In genomic region chr16:56722200-56722842, GRCh38 we compare ENCODE assay signal across 1 cellular context.
A peak's percentile ranks its signal among the peaks of the same experiment; 100 is the strongest.
TF ChIP-seq lines count a peak whose summit lies in the region.

No MANE protein-coding gene starts in this region.

TF ChIP-seq in K562, 482 proteins besides CTCF, POLR2A, EP300 and RAD21:
- no peak for TF ChIP-seq CREB3 (tag; conservative IDR thresholded peaks at IDR 0.05; ENCODE audit: low read depth)
- peak; percentile 71; the same call in 1 of the 2 replicates for TF ChIP-seq ZNF134 (CRISPR knock-in tag; conservative IDR thresholded peaks at IDR 0.05)
